20 cellular contexts compared by ENCODE assay signal in genomic region chr9:131690950-131691573, GRCh38. TPM values are rescaled to one million over a fixed set of nuclear protein-coding genes. Genes with fewer than 3 reads are reported as not detected.
A peak's percentile ranks its signal among the peaks of the same experiment; 100 is the strongest.
DNase-seq lines count a peak whose midpoint lies in the region; ATAC-seq, FAIRE-seq and TF ChIP-seq lines count a peak whose summit lies in the region.
"Had no signal": no experiment of that assay in that cellular context is flagged by ENCODE, and none has a peak within 500 bp of the region (broad histone marks: within the 10 kb centered on the region; RNA-seq: fewer than 3 reads in every experiment).

No MANE protein-coding gene starts in this region.

- no peaks in the 10 kb centered on the region for H3K9me3 Mint-ChIP-seq in activated T-cell treated with anti-CD3 and anti-CD28 coated beads, Interleukin-2, amount 50 U/mL, for 24 hours
- no peaks in the 10 kb centered on the region for H3K9me3 Mint-ChIP-seq in T-cell
- H3K9me3 Mint-ChIP-seq: activated naive CD4-positive, alpha-beta T cell treated with anti-CD3 and anti-CD28 coated beads for 36 hours had no signal

- CTCF ChIA-PET in T-cell (lab: Charles Lee) = interaction anchor here (0.5 to 2.1 kb wide), 2 partner anchors 13 to 18 kb away, joined by 3 to 7 read pairs; no protein-coding TSS in a partner anchor

- no peaks in the 10 kb centered on the region for H3K27me3 Mint-ChIP-seq in activated T-cell treated with anti-CD3 and anti-CD28 coated beads, Interleukin-2, amount 50 U/mL, for 24 hours
- H3K27me3 Mint-ChIP-seq in T-cell = no peaks in the 10 kb centered on the region

- ATAC-seq in T-cell (replicated peaks in 1 of 4) (peak; percentile 40 to 66 (median 54)), HG03097 (IDR thresholded peaks at IDR 0.05; ENCODE audit: low FRiP score, unreplicated experiment) (no peak)
- peak; percentile 72 for ATAC-seq in stimulated activated naive CD8-positive, alpha-beta T cell treated with anti-CD3 and anti-CD28 coated beads, Interleukin-15, Interleukin-2, amounts not matched to agents 100 U/mL and 50 U/mL, for 24 hours
- ATAC-seq: gastroesophageal sphincter, left cardiac atrium had no signal

- no peak for FAIRE-seq in GM12891 (lab: Jason Lieb, UNC)

- POLR2A ChIA-PET in T-cell (lab: Charles Lee) = no interaction called here

- peaks cover 89% of the 10 kb centered on the region for H3K4me1 Mint-ChIP-seq in activated T-cell treated with anti-CD3 and anti-CD28 coated beads, Interleukin-2, amount 50 U/mL, for 24 hours (ENCODE audit: low read depth)
- peaks cover 76 to 92% (median 92%) of the 10 kb centered on the region in 3 donors for H3K4me1 Mint-ChIP-seq in T-cell

- peaks cover 7% of the 10 kb centered on the region for H3K36me3 Mint-ChIP-seq in activated T-cell treated with anti-CD3 and anti-CD28 coated beads, Interleukin-2, amount 50 U/mL, for 24 hours (ENCODE audit: low read depth)
- peaks cover 2% of the 10 kb centered on the region for H3K36me3 Mint-ChIP-seq in T-cell

- no peak for TF ChIP-seq POLR2A in GM12891 (IDR thresholded peaks at IDR 0.05; ENCODE audit: low read depth, low read length)

- no peak for DNase-seq in activated T-cell treated with anti-CD3 and anti-CD28 coated beads, Interleukin-2, amount 50 U/mL, for 24 hours
- no peak for DNase-seq in activated T-cell treated with anti-CD3 and anti-CD28 coated beads, Interleukin-2, amount 50 U/mL, for 48 hours
- DNase-seq in T-cell = no peak
- DNase-seq in central memory CD4-positive, alpha-beta T cell = peak; percentile 52
- DNase-seq in stimulated activated naive CD8-positive, alpha-beta T cell treated with anti-CD3 and anti-CD28 coated beads, Interleukin-15, Interleukin-2, amounts not matched to agents 100 U/mL and 50 U/mL, for 24 hours = no peak
- no peak for DNase-seq in HCEC 1CT
- no peak for DNase-seq in GM12891 (ENCODE audit: insufficient read length, low spot score)
- DNase-seq: activated CD4-positive, alpha-beta T cell treated with anti-CD3 and anti-CD28 coated beads, Interleukin-2, amount 50 U/mL, for 48 hours; activated naive CD4-positive, alpha-beta T cell treated with anti-CD3 and anti-CD28 coated beads for 36 hours; brain microvascular endothelial cell; dermis blood vessel endothelial cell; erythroblast; left cardiac atrium; NCI-H2107; NCI-H526 treated with DMSO at 0.1 percent for 48 hours; nucleus accumbens; OCI-M1; SIG-M5 had no signal

- peak overlapping the region; percentile 37 for H3K4me3 Mint-ChIP-seq in activated T-cell treated with anti-CD3 and anti-CD28 coated beads, Interleukin-2, amount 50 U/mL, for 24 hours
- H3K4me3 Mint-ChIP-seq in T-cell = peak overlapping the region; percentile 21 to 49 (median 29)
- H3K4me3 Mint-ChIP-seq: activated naive CD4-positive, alpha-beta T cell treated with anti-CD3 and anti-CD28 coated beads for 36 hours had no signal

- H3K27ac Mint-ChIP-seq in activated T-cell treated with anti-CD3 and anti-CD28 coated beads, Interleukin-2, amount 50 U/mL, for 24 hours = peak overlapping the region; percentile 76
- peak overlapping the region; percentile 69 to 72 for H3K27ac Mint-ChIP-seq in T-cell
- H3K27ac Mint-ChIP-seq: activated naive CD4-positive, alpha-beta T cell treated with anti-CD3 and anti-CD28 coated beads for 36 hours had no signal

TF ChIP-seq in GM12891, 5 proteins besides CTCF, POLR2A, EP300 and RAD21:
- TF ChIP-seq TAF1 (IDR thresholded peaks at IDR 0.05; ENCODE audit: low read depth, low read length) = no peak
- no peak for TF ChIP-seq SPI1 (IDR thresholded peaks at IDR 0.05; ENCODE audit: low read depth, low read length)
- no peak for TF ChIP-seq POU2F2 (IDR thresholded peaks at IDR 0.05; ENCODE audit: low read depth, low read length)
- no peak for TF ChIP-seq POLR2AphosphoS5 (IDR thresholded peaks at IDR 0.05; ENCODE audit: low read depth, low read length)
- TF ChIP-seq PAX5 (IDR thresholded peaks at IDR 0.05; ENCODE audit: insufficient read depth, low read length, severe bottlenecking) = no peak

RNA-seq across cellular contexts. Expression of gene RAPGEF1, which starts 48.8 kb away (rescaled TPM):
- 100 to 1,000 TPM in 4 of 5 donors, 10 to 100 TPM in 1; 97.9 to 167 (median 139) TPM for total RNA-seq in T-cell
- 45.5 TPM for polyA plus RNA-seq in GM12891 (2012; ENCODE audit: low read depth, missing spikeins)
